Comparison of ENCODE assay signal across 33 cellular contexts in genomic region chr1:46242918-46243317, GRCh38. TPM values are rescaled to one million over a fixed set of nuclear protein-coding genes. Genes with fewer than 3 reads are reported as not detected.
"Had no signal": no experiment of that assay in that cellular context is flagged by ENCODE, and none has a peak within 500 bp of the region (broad histone marks: within the 10 kb centered on the region; RNA-seq: fewer than 3 reads in every experiment).

No MANE protein-coding gene starts in this region.

- H3K27me3 ChIP-seq: ascending aorta had no signal

- H3K36me3 Mint-ChIP-seq: activated naive CD4-positive, alpha-beta T cell treated with anti-CD3 and anti-CD28 coated beads, Interleukin-2, amount 10 ng/mL, durations not matched to agents 7 days and 5 days; activated naive CD4-positive, alpha-beta T cell treated with anti-CD3 and anti-CD28 coated beads, Interleukin-2, amount 50 U/mL, for 24 hours; activated naive CD8-positive, alpha-beta T cell; activated naive CD8-positive, alpha-beta T cell treated with anti-CD3 and anti-CD28 coated beads, Interleukin-2, amount 10 ng/mL, durations not matched to agents 7 days and 5 days had no signal

- H3K4me3 ChIP-seq: ascending aorta had no signal

- H3K27ac ChIP-seq: ascending aorta, VCaP had no signal

- H3K36me3 ChIP-seq: ascending aorta had no signal

- DNase-seq: activated CD4-positive, alpha-beta memory T cell treated with anti-CD3 and anti-CD28 coated beads, Interleukin-2, amount 10 ng/mL, durations not matched to agents 7 days and 5 days; activated CD4-positive, alpha-beta T cell treated with anti-CD3 and anti-CD28 coated beads for 1 hour; activated CD4-positive, alpha-beta T cell treated with anti-CD3 and anti-CD28 coated beads for 36 hours; activated CD4-positive, alpha-beta T cell treated with anti-CD3 and anti-CD28 coated beads for 48 hours; activated CD4-positive, alpha-beta T cell treated with anti-CD3 and anti-CD28 coated beads, Interleukin-2, amount 10 ng/mL, durations not matched to agents 7 days and 5 days; activated CD4-positive, alpha-beta T cell treated with anti-CD3 and anti-CD28 coated beads, Interleukin-2, amount 50 U/mL, for 48 hours; activated CD4-positive, CD25-positive, alpha-beta regulatory T cell; activated CD8-positive, alpha-beta memory T cell treated with anti-CD3 and anti-CD28 coated beads for 24 hours; activated CD8-positive, alpha-beta memory T cell treated with anti-CD3 and anti-CD28 coated beads, Interleukin-2, amount 10 ng/mL, durations not matched to agents 7 days and 5 days; activated CD8-positive, alpha-beta memory T cell treated with anti-CD3 and anti-CD28 coated beads, Interleukin-2, amount 50 U/mL, for 48 hours; activated CD8-positive, alpha-beta T cell treated with anti-CD3 and anti-CD28 coated beads, Interleukin-2, amount 10 ng/mL, durations not matched to agents 7 days and 5 days; activated effector memory CD4-positive, alpha-beta T cell treated with Interleukin-2 at 50 U/mL for 16 hours; activated gamma-delta T cell; activated naive CD4-positive, alpha-beta T cell treated with anti-CD3 and anti-CD28 coated beads, Interleukin-2, amount 10 ng/mL, durations not matched to agents 7 days and 5 days; activated naive CD4-positive, alpha-beta T cell treated with Interleukin-2 at 50 U/mL for 16 hours; activated naive CD8-positive, alpha-beta T cell treated with anti-CD3 and anti-CD28 coated beads, Interleukin-2, amount 10 ng/mL, durations not matched to agents 7 days and 5 days; activated naive CD8-positive, alpha-beta T cell treated with anti-CD3 and anti-CD28 coated beads, Interleukin-2, amount 50 U/mL, for 24 hours; activated T-cell treated with anti-CD3 and anti-CD28 coated beads, Interleukin-2, amount 50 U/mL, for 24 hours; activated T-cell treated with anti-CD3 and anti-CD28 coated beads, Interleukin-2, amount 50 U/mL, for 48 hours; amygdala; anterior cingulate cortex; central memory CD4-positive, alpha-beta T cell; T-helper 2 cell; T-helper 9 cell had no signal

- H3K9me3 ChIP-seq: ascending aorta had no signal

- H3K4me3 Mint-ChIP-seq: activated CD4-positive, alpha-beta memory T cell treated with anti-CD3 and anti-CD28 coated beads, Interleukin-2, amount 10 ng/mL, durations not matched to agents 7 days and 5 days; activated CD4-positive, alpha-beta T cell treated with anti-CD3 and anti-CD28 coated beads for 36 hours; activated CD4-positive, alpha-beta T cell treated with anti-CD3 and anti-CD28 coated beads, Interleukin-2, amount 10 ng/mL, durations not matched to agents 7 days and 5 days; activated CD8-positive, alpha-beta memory T cell treated with anti-CD3 and anti-CD28 coated beads, Interleukin-2, amount 10 ng/mL, durations not matched to agents 7 days and 5 days; activated CD8-positive, alpha-beta T cell treated with anti-CD3 and anti-CD28 coated beads, Interleukin-2, amount 10 ng/mL, durations not matched to agents 7 days and 5 days; activated naive CD4-positive, alpha-beta T cell treated with anti-CD3 and anti-CD28 coated beads, Interleukin-2, amount 10 ng/mL, durations not matched to agents 7 days and 5 days; activated naive CD4-positive, alpha-beta T cell treated with anti-CD3 and anti-CD28 coated beads, Interleukin-2, amount 50 U/mL, for 24 hours; activated naive CD8-positive, alpha-beta T cell; activated naive CD8-positive, alpha-beta T cell treated with anti-CD3 and anti-CD28 coated beads, Interleukin-2, amount 10 ng/mL, durations not matched to agents 7 days and 5 days; activated naive CD8-positive, alpha-beta T cell treated with anti-CD3 and anti-CD28 coated beads, Interleukin-2, amount 50 U/mL, for 24 hours; activated T-cell treated with anti-CD3 and anti-CD28 coated beads, Interleukin-2, amount 50 U/mL, for 24 hours; brain; T-helper 1 cell treated with Interleukin-12 subunit alpha and Interleukin-12 subunit beta and Interleukin-4 antibody, amounts not matched to agents 30 μg/mL and 1 μg/mL, for 36 hours; T-helper 2 cell treated with Interferon-gamma antibody and Interleukin-4, amounts not matched to agents 5 μg/mL and 100 μg/mL, for 36 hours; WTC11 had no signal

- H3K27me3 Mint-ChIP-seq: activated CD4-positive, alpha-beta memory T cell treated with anti-CD3 and anti-CD28 coated beads, Interleukin-2, amount 10 ng/mL, durations not matched to agents 7 days and 5 days; activated CD4-positive, alpha-beta T cell treated with anti-CD3 and anti-CD28 coated beads for 36 hours; activated CD4-positive, alpha-beta T cell treated with anti-CD3 and anti-CD28 coated beads, Interleukin-2, amount 10 ng/mL, durations not matched to agents 7 days and 5 days; activated CD8-positive, alpha-beta memory T cell treated with anti-CD3 and anti-CD28 coated beads, Interleukin-2, amount 10 ng/mL, durations not matched to agents 7 days and 5 days; activated naive CD4-positive, alpha-beta T cell treated with anti-CD3 and anti-CD28 coated beads, Interleukin-2, amount 50 U/mL, for 24 hours; activated naive CD8-positive, alpha-beta T cell; activated naive CD8-positive, alpha-beta T cell treated with anti-CD3 and anti-CD28 coated beads, Interleukin-2, amount 10 ng/mL, durations not matched to agents 7 days and 5 days; activated naive CD8-positive, alpha-beta T cell treated with anti-CD3 and anti-CD28 coated beads, Interleukin-2, amount 50 U/mL, for 24 hours; activated T-cell treated with anti-CD3 and anti-CD28 coated beads, Interleukin-2, amount 50 U/mL, for 24 hours had no signal

- H3K27ac Mint-ChIP-seq: activated CD4-positive, alpha-beta memory T cell treated with anti-CD3 and anti-CD28 coated beads, Interleukin-2, amount 10 ng/mL, durations not matched to agents 7 days and 5 days; activated CD4-positive, alpha-beta T cell treated with anti-CD3 and anti-CD28 coated beads for 36 hours; activated CD4-positive, alpha-beta T cell treated with anti-CD3 and anti-CD28 coated beads, Interleukin-2, amount 10 ng/mL, durations not matched to agents 7 days and 5 days; activated CD8-positive, alpha-beta memory T cell treated with anti-CD3 and anti-CD28 coated beads, Interleukin-2, amount 10 ng/mL, durations not matched to agents 7 days and 5 days; activated CD8-positive, alpha-beta T cell treated with anti-CD3 and anti-CD28 coated beads, Interleukin-2, amount 10 ng/mL, durations not matched to agents 7 days and 5 days; activated naive CD4-positive, alpha-beta T cell treated with anti-CD3 and anti-CD28 coated beads, Interleukin-2, amount 10 ng/mL, durations not matched to agents 7 days and 5 days; activated naive CD4-positive, alpha-beta T cell treated with anti-CD3 and anti-CD28 coated beads, Interleukin-2, amount 50 U/mL, for 24 hours; activated naive CD8-positive, alpha-beta T cell; activated naive CD8-positive, alpha-beta T cell treated with anti-CD3 and anti-CD28 coated beads, Interleukin-2, amount 10 ng/mL, durations not matched to agents 7 days and 5 days; activated naive CD8-positive, alpha-beta T cell treated with anti-CD3 and anti-CD28 coated beads, Interleukin-2, amount 50 U/mL, for 24 hours; activated T-cell treated with anti-CD3 and anti-CD28 coated beads, Interleukin-2, amount 50 U/mL, for 24 hours; activated T-helper 2 cell treated with anti-CD3 and anti-CD28 coated beads, Interferon-gamma antibody, Interleukin-2, Interleukin-4, amounts not matched to agents 10 μg/mL and 5 μg/mL and 100 μg/mL, durations not matched to agents 14 hours and 24 hours and 36 hours; brain; T-helper 1 cell treated with Interleukin-12 subunit alpha and Interleukin-12 subunit beta and Interleukin-4 antibody, amounts not matched to agents 30 μg/mL and 1 μg/mL, for 36 hours; T-helper 2 cell treated with Interferon-gamma antibody and Interleukin-4, amounts not matched to agents 5 μg/mL and 100 μg/mL, for 36 hours; WTC11 had no signal

- H3K9me3 Mint-ChIP-seq: activated naive CD4-positive, alpha-beta T cell treated with anti-CD3 and anti-CD28 coated beads, Interleukin-2, amount 50 U/mL, for 24 hours; activated T-cell treated with anti-CD3 and anti-CD28 coated beads, Interleukin-2, amount 50 U/mL, for 24 hours had no signal

RNA-seq across cellular contexts. Expression of gene RAD54L, which starts 4.6 kb away (rescaled TPM):
- total RNA-seq: ascending aorta had no signal

RNA-seq across cellular contexts. Expression of gene LURAP1, which starts 39.8 kb away (rescaled TPM):
- total RNA-seq: activated CD4-positive, alpha-beta T cell treated with anti-CD3 and anti-CD28 coated beads, Interleukin-2, amount 10 ng/mL, durations not matched to agents 7 days and 5 days; activated CD8-positive, alpha-beta memory T cell treated with anti-CD3 and anti-CD28 coated beads, Interleukin-2, amount 10 ng/mL, durations not matched to agents 7 days and 5 days; activated CD8-positive, alpha-beta T cell treated with anti-CD3 and anti-CD28 coated beads, Interleukin-2, amount 10 ng/mL, durations not matched to agents 7 days and 5 days had no signal
